In the genomic region with DNA sequence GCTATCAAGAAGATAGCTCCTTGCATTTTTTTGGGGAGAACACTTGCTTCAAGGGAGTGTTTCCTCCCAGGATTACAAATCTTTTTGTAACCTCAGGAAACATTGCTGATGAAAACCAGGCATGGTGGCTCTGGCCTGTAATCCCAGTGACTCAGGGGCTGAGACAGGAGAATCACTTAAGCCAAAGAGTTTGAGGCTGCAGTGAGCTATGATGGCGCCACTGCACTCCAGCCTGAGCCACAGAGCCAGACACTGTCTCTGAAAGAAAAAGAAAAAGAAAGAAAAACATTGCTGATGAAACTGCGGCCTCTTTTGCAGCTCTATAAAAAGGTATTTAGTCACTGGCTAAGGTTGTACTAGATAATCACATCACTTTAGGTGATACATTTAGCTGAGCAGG, we compare ENCODE assay signal across 2 cellular contexts.
A peak's percentile ranks its signal among the peaks of the same experiment; 100 is the strongest.
TF ChIP-seq lines count a peak whose summit lies in the region.

No MANE protein-coding gene starts in this region.

TF ChIP-seq in GM23338, 12 proteins besides CTCF, POLR2A, EP300 and RAD21:
- no peak for TF ChIP-seq NANOG (IDR thresholded peaks at IDR 0.05; ENCODE audit: borderline replicate concordance)
- TF ChIP-seq CREB1 (CRISPR knock-in tag; IDR thresholded peaks at IDR 0.05; ENCODE audit: low read depth), result no peak
- TF ChIP-seq ZNF114 (CRISPR knock-in tag; IDR thresholded peaks at IDR 0.05), result no peak
- TF ChIP-seq POLR2AphosphoS5 (IDR thresholded peaks at IDR 0.05; ENCODE audit: low read depth), result no peak

TF ChIP-seq in H1, 55 proteins besides CTCF, POLR2A, EP300 and RAD21:
- TF ChIP-seq CTBP2 (IDR thresholded peaks at IDR 0.05; ENCODE audit: borderline replicate concordance, insufficient read depth, insufficient read length, low read length) (no peak), CHD2 (IDR thresholded peaks at IDR 0.05; ENCODE audit: low read length) (no peak), TBP (IDR thresholded peaks at IDR 0.05; ENCODE audit: low read depth, low read length) (0 out of 2 replicates have a peak, but pooled peaks have one; percentile 30)
- TF ChIP-seq, protein P1, sequence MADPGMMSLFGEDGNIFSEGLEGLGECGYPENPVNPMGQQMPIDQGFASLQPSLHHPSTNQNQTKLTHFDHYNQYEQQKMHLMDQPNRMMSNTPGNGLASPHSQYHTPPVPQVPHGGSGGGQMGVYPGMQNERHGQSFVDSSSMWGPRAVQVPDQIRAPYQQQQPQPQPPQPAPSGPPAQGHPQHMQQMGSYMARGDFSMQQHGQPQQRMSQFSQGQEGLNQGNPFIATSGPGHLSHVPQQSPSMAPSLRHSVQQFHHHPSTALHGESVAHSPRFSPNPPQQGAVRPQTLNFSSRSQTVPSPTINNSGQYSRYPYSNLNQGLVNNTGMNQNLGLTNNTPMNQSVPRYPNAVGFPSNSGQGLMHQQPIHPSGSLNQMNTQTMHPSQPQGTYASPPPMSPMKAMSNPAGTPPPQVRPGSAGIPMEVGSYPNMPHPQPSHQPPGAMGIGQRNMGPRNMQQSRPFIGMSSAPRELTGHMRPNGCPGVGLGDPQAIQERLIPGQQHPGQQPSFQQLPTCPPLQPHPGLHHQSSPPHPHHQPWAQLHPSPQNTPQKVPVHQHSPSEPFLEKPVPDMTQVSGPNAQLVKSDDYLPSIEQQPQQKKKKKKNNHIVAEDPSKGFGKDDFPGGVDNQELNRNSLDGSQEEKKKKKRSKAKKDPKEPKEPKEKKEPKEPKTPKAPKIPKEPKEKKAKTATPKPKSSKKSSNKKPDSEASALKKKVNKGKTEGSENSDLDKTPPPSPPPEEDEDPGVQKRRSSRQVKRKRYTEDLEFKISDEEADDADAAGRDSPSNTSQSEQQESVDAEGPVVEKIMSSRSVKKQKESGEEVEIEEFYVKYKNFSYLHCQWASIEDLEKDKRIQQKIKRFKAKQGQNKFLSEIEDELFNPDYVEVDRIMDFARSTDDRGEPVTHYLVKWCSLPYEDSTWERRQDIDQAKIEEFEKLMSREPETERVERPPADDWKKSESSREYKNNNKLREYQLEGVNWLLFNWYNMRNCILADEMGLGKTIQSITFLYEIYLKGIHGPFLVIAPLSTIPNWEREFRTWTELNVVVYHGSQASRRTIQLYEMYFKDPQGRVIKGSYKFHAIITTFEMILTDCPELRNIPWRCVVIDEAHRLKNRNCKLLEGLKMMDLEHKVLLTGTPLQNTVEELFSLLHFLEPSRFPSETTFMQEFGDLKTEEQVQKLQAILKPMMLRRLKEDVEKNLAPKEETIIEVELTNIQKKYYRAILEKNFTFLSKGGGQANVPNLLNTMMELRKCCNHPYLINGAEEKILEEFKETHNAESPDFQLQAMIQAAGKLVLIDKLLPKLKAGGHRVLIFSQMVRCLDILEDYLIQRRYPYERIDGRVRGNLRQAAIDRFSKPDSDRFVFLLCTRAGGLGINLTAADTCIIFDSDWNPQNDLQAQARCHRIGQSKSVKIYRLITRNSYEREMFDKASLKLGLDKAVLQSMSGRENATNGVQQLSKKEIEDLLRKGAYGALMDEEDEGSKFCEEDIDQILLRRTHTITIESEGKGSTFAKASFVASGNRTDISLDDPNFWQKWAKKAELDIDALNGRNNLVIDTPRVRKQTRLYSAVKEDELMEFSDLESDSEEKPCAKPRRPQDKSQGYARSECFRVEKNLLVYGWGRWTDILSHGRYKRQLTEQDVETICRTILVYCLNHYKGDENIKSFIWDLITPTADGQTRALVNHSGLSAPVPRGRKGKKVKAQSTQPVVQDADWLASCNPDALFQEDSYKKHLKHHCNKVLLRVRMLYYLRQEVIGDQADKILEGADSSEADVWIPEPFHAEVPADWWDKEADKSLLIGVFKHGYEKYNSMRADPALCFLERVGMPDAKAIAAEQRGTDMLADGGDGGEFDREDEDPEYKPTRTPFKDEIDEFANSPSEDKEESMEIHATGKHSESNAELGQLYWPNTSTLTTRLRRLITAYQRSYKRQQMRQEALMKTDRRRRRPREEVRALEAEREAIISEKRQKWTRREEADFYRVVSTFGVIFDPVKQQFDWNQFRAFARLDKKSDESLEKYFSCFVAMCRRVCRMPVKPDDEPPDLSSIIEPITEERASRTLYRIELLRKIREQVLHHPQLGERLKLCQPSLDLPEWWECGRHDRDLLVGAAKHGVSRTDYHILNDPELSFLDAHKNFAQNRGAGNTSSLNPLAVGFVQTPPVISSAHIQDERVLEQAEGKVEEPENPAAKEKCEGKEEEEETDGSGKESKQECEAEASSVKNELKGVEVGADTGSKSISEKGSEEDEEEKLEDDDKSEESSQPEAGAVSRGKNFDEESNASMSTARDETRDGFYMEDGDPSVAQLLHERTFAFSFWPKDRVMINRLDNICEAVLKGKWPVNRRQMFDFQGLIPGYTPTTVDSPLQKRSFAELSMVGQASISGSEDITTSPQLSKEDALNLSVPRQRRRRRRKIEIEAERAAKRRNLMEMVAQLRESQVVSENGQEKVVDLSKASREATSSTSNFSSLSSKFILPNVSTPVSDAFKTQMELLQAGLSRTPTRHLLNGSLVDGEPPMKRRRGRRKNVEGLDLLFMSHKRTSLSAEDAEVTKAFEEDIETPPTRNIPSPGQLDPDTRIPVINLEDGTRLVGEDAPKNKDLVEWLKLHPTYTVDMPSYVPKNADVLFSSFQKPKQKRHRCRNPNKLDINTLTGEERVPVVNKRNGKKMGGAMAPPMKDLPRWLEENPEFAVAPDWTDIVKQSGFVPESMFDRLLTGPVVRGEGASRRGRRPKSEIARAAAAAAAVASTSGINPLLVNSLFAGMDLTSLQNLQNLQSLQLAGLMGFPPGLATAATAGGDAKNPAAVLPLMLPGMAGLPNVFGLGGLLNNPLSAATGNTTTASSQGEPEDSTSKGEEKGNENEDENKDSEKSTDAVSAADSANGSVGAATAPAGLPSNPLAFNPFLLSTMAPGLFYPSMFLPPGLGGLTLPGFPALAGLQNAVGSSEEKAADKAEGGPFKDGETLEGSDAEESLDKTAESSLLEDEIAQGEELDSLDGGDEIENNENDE (IDR thresholded peaks at IDR 0.05; ENCODE audit: insufficient replicate concordance, low read length), result no peak
